ENCODE assay signal across 1 cellular context in the genomic region with DNA sequence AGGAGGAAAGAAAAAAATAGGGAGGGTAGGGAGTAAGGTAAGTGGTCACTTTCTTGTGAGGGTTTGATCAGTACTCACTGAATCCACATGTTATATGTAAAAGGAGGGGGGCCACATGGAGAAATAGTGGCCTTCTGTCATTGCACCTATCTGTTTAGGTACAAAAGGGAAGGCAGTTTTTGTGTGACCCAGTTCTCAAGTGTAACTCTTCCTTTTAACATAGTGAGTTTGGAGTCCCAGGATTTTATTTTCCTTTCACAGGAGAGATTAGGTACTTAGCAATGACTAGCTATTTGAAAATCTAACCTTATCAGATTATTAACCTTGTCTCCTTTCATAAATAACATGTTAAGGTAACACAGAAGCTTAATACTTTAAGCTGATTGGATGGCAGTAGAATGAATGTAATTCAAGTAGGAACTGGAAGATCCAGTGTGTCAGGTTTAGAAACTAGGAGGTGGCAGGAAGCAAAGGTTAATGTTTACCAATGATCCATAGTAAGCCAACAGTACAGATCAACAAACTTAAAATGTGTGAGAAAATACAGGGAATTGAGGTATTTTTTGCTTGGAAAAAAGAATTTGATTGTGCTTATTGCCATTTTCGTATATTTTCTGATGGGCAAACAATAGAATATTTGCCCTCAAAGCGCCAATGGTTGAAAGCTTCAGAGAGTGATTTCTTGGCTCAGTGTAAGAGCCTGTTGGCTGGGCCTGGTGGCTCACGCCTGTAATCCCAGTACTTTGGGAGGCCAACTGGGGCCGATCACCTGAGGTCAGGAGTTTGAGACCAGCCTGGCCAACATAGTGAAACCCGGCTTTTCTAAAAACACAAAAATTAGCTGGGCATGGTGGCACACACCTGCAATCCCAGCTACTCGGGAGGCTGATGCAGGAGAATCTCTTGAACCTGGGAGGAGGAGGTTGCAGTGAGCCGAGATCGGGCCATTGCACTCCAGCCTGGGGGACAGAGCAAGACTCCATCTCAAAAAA.
TF ChIP-seq lines count a peak whose summit lies in the region.

No MANE protein-coding gene starts in this region.

TF ChIP-seq in GM23338, 12 proteins besides CTCF, POLR2A, EP300 and RAD21 (continued from another document):
- TF ChIP-seq, protein P1, sequence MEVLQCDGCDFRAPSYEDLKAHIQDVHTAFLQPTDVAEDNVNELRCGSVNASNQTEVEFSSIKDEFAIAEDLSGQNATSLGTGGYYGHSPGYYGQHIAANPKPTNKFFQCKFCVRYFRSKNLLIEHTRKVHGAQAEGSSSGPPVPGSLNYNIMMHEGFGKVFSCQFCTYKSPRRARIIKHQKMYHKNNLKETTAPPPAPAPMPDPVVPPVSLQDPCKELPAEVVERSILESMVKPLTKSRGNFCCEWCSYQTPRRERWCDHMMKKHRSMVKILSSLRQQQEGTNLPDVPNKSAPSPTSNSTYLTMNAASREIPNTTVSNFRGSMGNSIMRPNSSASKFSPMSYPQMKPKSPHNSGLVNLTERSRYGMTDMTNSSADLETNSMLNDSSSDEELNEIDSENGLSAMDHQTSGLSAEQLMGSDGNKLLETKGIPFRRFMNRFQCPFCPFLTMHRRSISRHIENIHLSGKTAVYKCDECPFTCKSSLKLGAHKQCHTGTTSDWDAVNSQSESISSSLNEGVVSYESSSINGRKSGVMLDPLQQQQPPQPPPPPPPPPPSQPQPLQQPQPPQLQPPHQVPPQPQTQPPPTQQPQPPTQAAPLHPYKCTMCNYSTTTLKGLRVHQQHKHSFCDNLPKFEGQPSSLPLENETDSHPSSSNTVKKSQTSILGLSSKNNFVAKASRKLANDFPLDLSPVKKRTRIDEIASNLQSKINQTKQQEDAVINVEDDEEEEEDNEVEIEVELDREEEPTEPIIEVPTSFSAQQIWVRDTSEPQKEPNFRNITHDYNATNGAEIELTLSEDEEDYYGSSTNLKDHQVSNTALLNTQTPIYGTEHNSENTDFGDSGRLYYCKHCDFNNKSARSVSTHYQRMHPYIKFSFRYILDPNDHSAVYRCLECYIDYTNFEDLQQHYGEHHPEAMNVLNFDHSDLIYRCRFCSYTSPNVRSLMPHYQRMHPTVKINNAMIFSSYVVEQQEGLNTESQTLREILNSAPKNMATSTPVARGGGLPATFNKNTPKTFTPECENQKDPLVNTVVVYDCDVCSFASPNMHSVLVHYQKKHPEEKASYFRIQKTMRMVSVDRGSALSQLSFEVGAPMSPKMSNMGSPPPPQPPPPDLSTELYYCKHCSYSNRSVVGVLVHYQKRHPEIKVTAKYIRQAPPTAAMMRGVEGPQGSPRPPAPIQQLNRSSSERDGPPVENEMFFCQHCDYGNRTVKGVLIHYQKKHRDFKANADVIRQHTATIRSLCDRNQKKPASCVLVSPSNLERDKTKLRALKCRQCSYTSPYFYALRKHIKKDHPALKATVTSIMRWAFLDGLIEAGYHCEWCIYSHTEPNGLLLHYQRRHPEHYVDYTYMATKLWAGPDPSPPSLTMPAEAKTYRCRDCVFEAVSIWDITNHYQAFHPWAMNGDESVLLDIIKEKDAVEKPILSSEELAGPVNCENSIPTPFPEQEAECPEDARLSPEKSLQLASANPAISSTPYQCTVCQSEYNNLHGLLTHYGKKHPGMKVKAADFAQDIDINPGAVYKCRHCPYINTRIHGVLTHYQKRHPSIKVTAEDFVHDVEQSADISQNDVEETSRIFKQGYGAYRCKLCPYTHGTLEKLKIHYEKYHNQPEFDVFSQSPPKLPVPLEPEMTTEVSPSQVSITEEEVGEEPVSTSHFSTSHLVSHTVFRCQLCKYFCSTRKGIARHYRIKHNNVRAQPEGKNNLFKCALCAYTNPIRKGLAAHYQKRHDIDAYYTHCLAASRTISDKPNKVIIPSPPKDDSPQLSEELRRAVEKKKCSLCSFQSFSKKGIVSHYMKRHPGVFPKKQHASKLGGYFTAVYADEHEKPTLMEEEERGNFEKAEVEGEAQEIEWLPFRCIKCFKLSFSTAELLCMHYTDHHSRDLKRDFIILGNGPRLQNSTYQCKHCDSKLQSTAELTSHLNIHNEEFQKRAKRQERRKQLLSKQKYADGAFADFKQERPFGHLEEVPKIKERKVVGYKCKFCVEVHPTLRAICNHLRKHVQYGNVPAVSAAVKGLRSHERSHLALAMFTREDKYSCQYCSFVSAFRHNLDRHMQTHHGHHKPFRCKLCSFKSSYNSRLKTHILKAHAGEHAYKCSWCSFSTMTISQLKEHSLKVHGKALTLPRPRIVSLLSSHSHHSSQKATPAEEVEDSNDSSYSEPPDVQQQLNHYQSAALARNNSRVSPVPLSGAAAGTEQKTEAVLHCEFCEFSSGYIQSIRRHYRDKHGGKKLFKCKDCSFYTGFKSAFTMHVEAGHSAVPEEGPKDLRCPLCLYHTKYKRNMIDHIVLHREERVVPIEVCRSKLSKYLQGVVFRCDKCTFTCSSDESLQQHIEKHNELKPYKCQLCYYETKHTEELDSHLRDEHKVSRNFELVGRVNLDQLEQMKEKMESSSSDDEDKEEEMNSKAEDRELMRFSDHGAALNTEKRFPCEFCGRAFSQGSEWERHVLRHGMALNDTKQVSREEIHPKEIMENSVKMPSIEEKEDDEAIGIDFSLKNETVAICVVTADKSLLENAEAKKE (CRISPR knock-in tag; IDR thresholded peaks at IDR 0.05) = no peak
- TF ChIP-seq EZH2 (IDR thresholded peaks at IDR 0.05; ENCODE audit: low read depth, unreplicated experiment) (no peak), ZNF114 (CRISPR knock-in tag; IDR thresholded peaks at IDR 0.05) (no peak), ZNF331 (CRISPR knock-in tag; IDR thresholded peaks at IDR 0.05; ENCODE audit: low read depth) (no peak), EZH2phosphoT487 (IDR thresholded peaks at IDR 0.05; ENCODE audit: unreplicated experiment) (no peak), POLR2AphosphoS5 (IDR thresholded peaks at IDR 0.05; ENCODE audit: low read depth) (no peak)
- TF ChIP-seq, protein P2, sequence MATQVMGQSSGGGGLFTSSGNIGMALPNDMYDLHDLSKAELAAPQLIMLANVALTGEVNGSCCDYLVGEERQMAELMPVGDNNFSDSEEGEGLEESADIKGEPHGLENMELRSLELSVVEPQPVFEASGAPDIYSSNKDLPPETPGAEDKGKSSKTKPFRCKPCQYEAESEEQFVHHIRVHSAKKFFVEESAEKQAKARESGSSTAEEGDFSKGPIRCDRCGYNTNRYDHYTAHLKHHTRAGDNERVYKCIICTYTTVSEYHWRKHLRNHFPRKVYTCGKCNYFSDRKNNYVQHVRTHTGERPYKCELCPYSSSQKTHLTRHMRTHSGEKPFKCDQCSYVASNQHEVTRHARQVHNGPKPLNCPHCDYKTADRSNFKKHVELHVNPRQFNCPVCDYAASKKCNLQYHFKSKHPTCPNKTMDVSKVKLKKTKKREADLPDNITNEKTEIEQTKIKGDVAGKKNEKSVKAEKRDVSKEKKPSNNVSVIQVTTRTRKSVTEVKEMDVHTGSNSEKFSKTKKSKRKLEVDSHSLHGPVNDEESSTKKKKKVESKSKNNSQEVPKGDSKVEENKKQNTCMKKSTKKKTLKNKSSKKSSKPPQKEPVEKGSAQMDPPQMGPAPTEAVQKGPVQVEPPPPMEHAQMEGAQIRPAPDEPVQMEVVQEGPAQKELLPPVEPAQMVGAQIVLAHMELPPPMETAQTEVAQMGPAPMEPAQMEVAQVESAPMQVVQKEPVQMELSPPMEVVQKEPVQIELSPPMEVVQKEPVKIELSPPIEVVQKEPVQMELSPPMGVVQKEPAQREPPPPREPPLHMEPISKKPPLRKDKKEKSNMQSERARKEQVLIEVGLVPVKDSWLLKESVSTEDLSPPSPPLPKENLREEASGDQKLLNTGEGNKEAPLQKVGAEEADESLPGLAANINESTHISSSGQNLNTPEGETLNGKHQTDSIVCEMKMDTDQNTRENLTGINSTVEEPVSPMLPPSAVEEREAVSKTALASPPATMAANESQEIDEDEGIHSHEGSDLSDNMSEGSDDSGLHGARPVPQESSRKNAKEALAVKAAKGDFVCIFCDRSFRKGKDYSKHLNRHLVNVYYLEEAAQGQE (IDR thresholded peaks at IDR 0.05; ENCODE audit: unreplicated experiment) = no peak
